In the genomic region with DNA sequence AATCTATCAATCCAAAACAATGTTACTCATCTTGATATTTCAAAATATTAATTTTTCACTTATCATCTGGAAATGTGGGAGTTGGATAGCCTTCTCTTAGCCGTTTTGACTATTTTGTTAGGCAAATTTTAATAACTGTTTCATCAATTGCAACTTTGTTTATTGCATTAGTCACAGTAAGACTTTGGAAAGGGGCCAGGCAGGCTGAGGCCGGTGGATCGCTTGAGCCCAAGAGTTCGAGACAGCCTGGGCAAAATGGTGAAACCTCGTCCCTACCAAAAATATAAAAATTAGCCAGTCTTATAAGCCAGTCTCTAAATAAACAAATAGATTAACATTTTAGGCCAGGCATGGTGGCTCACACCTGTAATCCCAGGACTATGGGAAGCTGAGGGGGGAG, we compare ENCODE assay signal across 30 cellular contexts.
"Had no signal": no experiment of that assay in that cellular context is flagged by ENCODE, and none has a peak within 500 bp of the region (broad histone marks: within the 10 kb centered on the region; RNA-seq: fewer than 3 reads in every experiment).

No MANE protein-coding gene starts in this region.

- H3K27ac ChIP-seq: adrenal gland, breast epithelium, cardiac muscle cell, colonic mucosa, foreskin keratinocyte, gastroesophageal sphincter, WERI-Rb-1 had no signal

- DNase-seq: activated B cell treated with CpG ODN at 0.5 μM for 24 hours; activated CD4-positive, alpha-beta T cell treated with anti-CD3 and anti-CD28 coated beads for 48 hours; activated CD4-positive, alpha-beta T cell treated with anti-CD3 and anti-CD28 coated beads, Interleukin-2, amount 50 U/mL, for 1 hour; activated CD4-positive, alpha-beta T cell treated with anti-CD3 and anti-CD28 coated beads, Interleukin-2, amount 50 U/mL, for 48 hours; activated CD8-positive, alpha-beta memory T cell treated with anti-CD3 and anti-CD28 coated beads for 24 hours; activated CD8-positive, alpha-beta T cell treated with anti-CD3 and anti-CD28 coated beads for 36 hours; activated effector memory CD4-positive, alpha-beta T cell treated with anti-CD3 and anti-CD28 coated beads, Interleukin-2, amount 50 U/mL, for 16 hours; activated naive CD4-positive, alpha-beta T cell treated with anti-CD3 and anti-CD28 coated beads for 36 hours; activated naive CD8-positive, alpha-beta T cell treated with anti-CD3 and anti-CD28 coated beads for 36 hours; activated naive CD8-positive, alpha-beta T cell treated with anti-CD3 and anti-CD28 coated beads, Interleukin-2, amount 50 U/mL, for 24 hours; activated T-cell treated with anti-CD3 and anti-CD28 coated beads, Interleukin-2, amount 50 U/mL, for 4 hours; amygdala; aorta; central memory CD4-positive, alpha-beta T cell; cerebellar nuclear complex; colonic mucosa; effector CD8-positive, alpha-beta T cell; foreskin keratinocyte; T-helper 1 cell; T-helper 17 cell; T1000; WERI-Rb-1 had no signal

- ATAC-seq: activated CD4-positive, CD25-positive, alpha-beta regulatory T cell treated with anti-CD3 and anti-CD28 coated beads, Interleukin-2, amount 50 U/mL, for 24 hours; activated CD8-positive, alpha-beta T cell treated with anti-CD3 and anti-CD28 coated beads for 36 hours; activated naive CD8-positive, alpha-beta T cell treated with anti-CD3 and anti-CD28 coated beads, Interleukin-2, amount 50 U/mL, for 24 hours; activated T-cell treated with anti-CD3 and anti-CD28 coated beads, Interleukin-2, amount 50 U/mL, for 4 hours; esophagus mucosa; foreskin keratinocyte; gastroesophageal sphincter; T-helper 17 cell had no signal

- H3K36me3 ChIP-seq: adrenal gland, breast epithelium, cardiac muscle cell, colonic mucosa, gastroesophageal sphincter, WERI-Rb-1 had no signal

- H3K4me3 ChIP-seq: adrenal gland, breast epithelium, cardiac muscle cell, colonic mucosa, gastroesophageal sphincter had no signal

- H3K4me1 ChIP-seq: adrenal gland, breast epithelium, colonic mucosa, gastroesophageal sphincter had no signal

- FAIRE-seq: endometrium, endothelial cell of umbilical vein had no signal

- H3K9me3 ChIP-seq: adrenal gland, breast epithelium, colonic mucosa, gastroesophageal sphincter had no signal

- H3K27me3 ChIP-seq: adrenal gland, breast epithelium, cardiac muscle cell, foreskin keratinocyte, gastroesophageal sphincter had no signal
